In the genomic region with DNA sequence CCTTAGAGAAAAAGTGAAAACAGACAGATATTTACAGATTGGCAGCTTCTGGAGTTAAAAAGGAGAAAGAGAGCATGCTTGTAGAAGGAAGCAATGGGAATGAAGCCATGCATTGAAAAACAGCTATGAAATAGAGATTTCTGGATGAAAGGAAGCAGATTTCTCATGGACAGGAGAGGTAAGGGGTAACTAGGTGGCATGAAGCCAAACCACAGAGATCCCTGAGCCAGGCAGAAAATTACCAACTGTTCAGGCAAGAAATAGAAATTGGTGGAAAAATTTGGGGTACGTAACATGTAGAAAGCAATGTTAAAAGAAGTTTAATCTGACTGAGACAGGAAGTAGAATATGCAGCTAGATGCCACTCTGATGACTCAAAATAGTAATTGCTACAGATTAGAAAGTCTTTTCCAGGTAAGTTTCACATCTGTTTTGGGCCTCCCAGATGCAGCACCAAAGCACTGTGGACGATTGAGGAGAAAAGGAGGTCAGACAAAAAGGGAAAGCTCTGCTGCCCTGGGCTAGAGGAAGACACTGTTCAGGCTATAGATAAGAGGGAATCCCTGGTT, we compare ENCODE assay signal across 19 cellular contexts.
A peak's percentile ranks its signal among the peaks of the same experiment; 100 is the strongest.
DNase-seq lines count a peak whose midpoint lies in the region; ATAC-seq and TF ChIP-seq lines count a peak whose summit lies in the region.
"Had no signal": no experiment of that assay in that cellular context is flagged by ENCODE, and none has a peak within 500 bp of the region (broad histone marks: within the 10 kb centered on the region; RNA-seq: fewer than 3 reads in every experiment).

No MANE protein-coding gene starts in this region.

- H2AK5ac ChIP-seq in H9 (ENCODE audit: insufficient read length, low read length) = no peak overlapping the region

- no peaks in the 10 kb centered on the region for H3K27me3 Mint-ChIP-seq in H9 (ENCODE audit: low read depth)
- H3K27me3 Mint-ChIP-seq: activated CD4-positive, alpha-beta T cell treated with anti-CD3 and anti-CD28 coated beads for 36 hours; activated naive CD8-positive, alpha-beta T cell treated with anti-CD3 and anti-CD28 coated beads, Interleukin-2, amount 50 U/mL, for 24 hours; progenitor cell of endocrine pancreas had no signal

- no peaks in the 10 kb centered on the region for H4K20me1 ChIP-seq in H9 (ENCODE audit: control insufficient read depth, insufficient read depth, insufficient read length)

- H3K4me2 ChIP-seq in H9 (ENCODE audit: insufficient read depth, insufficient read length, low read length) = no peak overlapping the region

- TF ChIP-seq CTCF in H9 (conservative IDR thresholded peaks at IDR 0.05) (no peak), WERI-Rb-1 (IDR thresholded peaks at IDR 0.05; ENCODE audit: low read depth, low read length) (no peak)

- no peak overlapping the region for H3T11ph ChIP-seq in H9 (ENCODE audit: low read length)

- no peak overlapping the region for H3K56ac ChIP-seq in H9 (ENCODE audit: insufficient read length, low read depth, low read length)

- no peak overlapping the region for H2BK15ac ChIP-seq in H9 (ENCODE audit: low read depth, low read length)

- H3K27ac Mint-ChIP-seq in H9 = peak overlapping the region in 1 of 3 experiments; percentile 17; a peak in 3 of 7 replicates
- H3K27ac Mint-ChIP-seq: activated CD4-positive, alpha-beta T cell treated with anti-CD3 and anti-CD28 coated beads for 36 hours; activated naive CD8-positive, alpha-beta T cell treated with anti-CD3 and anti-CD28 coated beads, Interleukin-2, amount 50 U/mL, for 24 hours; activated T-helper 2 cell treated with anti-CD3 and anti-CD28 coated beads, Interferon-gamma antibody, Interleukin-2, Interleukin-4, amounts not matched to agents 10 μg/mL and 5 μg/mL and 100 μg/mL, durations not matched to agents 14 hours and 24 hours and 36 hours; progenitor cell of endocrine pancreas had no signal

- no peaks in the 10 kb centered on the region for H3K36me3 ChIP-seq in WERI-Rb-1
- H3K36me3 ChIP-seq: HAP-1 had no signal

- H4K91ac ChIP-seq in H9 (ENCODE audit: insufficient read length, low read depth, low read length) = no peak overlapping the region

- H3K79me1 ChIP-seq in H9 (ENCODE audit: insufficient read depth, low read depth, low read length, poor library complexity, severe bottlenecking) = no peaks in the 10 kb centered on the region

- no peak for ATAC-seq in GM19395 (IDR thresholded peaks at IDR 0.05; ENCODE audit: unreplicated experiment)
- ATAC-seq: activated CD4-positive, alpha-beta T cell treated with anti-CD3 and anti-CD28 coated beads for 36 hours; activated naive CD8-positive, alpha-beta T cell treated with anti-CD3 and anti-CD28 coated beads, Interleukin-2, amount 50 U/mL, for 24 hours; left lobe of liver had no signal

- H2BK20ac ChIP-seq in H9 (ENCODE audit: low read depth, low read length, poor library complexity, severe bottlenecking) = no peak overlapping the region

- no peaks in the 10 kb centered on the region for H3K36me3 Mint-ChIP-seq in H9 (ENCODE audit: insufficient read depth in 1 of 3, low read depth in 3 of 3)

- no peaks in the 10 kb centered on the region for H3K27me3 ChIP-seq in H9 (ENCODE audit: insufficient read depth, low read length)
- H3K27me3 ChIP-seq in WERI-Rb-1 (ENCODE audit: insufficient read depth, low read depth, severe bottlenecking) = no peaks in the 10 kb centered on the region

- H3K9me3 ChIP-seq in H9 (ENCODE audit: control insufficient read depth, low read depth, low read length) (no peaks in the 10 kb centered on the region), WERI-Rb-1 (ENCODE audit: severe bottlenecking) (no peaks in the 10 kb centered on the region)
- H3K9me3 ChIP-seq: HAP-1 had no signal

- no peak overlapping the region for H3K14ac ChIP-seq in H9 (ENCODE audit: insufficient read depth, low read length)

- H3K27ac ChIP-seq in H9 (ENCODE audit: insufficient read length, low read depth, low read length) (no peak overlapping the region), WERI-Rb-1 (no peak overlapping the region)
- H3K27ac ChIP-seq: skin epidermis had no signal

- no peak overlapping the region for H3K4ac ChIP-seq in H9 (ENCODE audit: low read depth, low read length)

- no peak overlapping the region for H3K9ac ChIP-seq in H9 (ENCODE audit: extremely low read depth, insufficient read length, low read length)

- H3K4me1 ChIP-seq in H9 (ENCODE audit: insufficient read depth, low read length) = no peaks in the 10 kb centered on the region; the same call in 1 of the 2 replicates
- H3K4me1 ChIP-seq: HAP-1 had no signal

- peak; percentile 3 for DNase-seq in NCI-H2171 treated with DMSO at 0.1 percent for 48 hours (lab: John Stamatoyannopoulos, UW)
- DNase-seq in NCI-H2171 (lab: John Stamatoyannopoulos, UW) = no peak
- no peak for DNase-seq in H9
- peak; percentile 63 for DNase-seq in astrocyte of the hippocampus (ENCODE audit: low read depth, low spot score)
- DNase-seq in renal cortical epithelial cell (ENCODE audit: low read depth) = peak; percentile 0
- no peak for DNase-seq in WERI-Rb-1
- DNase-seq in mucosa of gallbladder (ENCODE audit: low spot score) = no peak
- DNase-seq: activated CD4-positive, alpha-beta T cell treated with anti-CD3 and anti-CD28 coated beads for 36 hours; activated naive CD8-positive, alpha-beta T cell treated with anti-CD3 and anti-CD28 coated beads, Interleukin-2, amount 50 U/mL, for 24 hours; NCI-H1436; NCI-H2227 treated with DMSO at 0.1 percent for 48 hours; stimulated activated CD4-positive, alpha-beta T cell treated with anti-CD3 and anti-CD28 coated beads, Interleukin-4, amount 100 ng/mL, for 1 hour had no signal

- H2BK120ac ChIP-seq in H9 (ENCODE audit: low read depth, low read length, poor library complexity, severe bottlenecking) = no peak overlapping the region

- H3K23me2 ChIP-seq in H9 (ENCODE audit: insufficient read length, low read depth, low read length, poor library complexity, severe bottlenecking) = no peaks in the 10 kb centered on the region

- H3K4me3 Mint-ChIP-seq in H9 = no peak overlapping the region
- H3K4me3 Mint-ChIP-seq: activated CD4-positive, alpha-beta T cell treated with anti-CD3 and anti-CD28 coated beads for 36 hours; activated naive CD8-positive, alpha-beta T cell treated with anti-CD3 and anti-CD28 coated beads, Interleukin-2, amount 50 U/mL, for 24 hours; neural crest cell had no signal

- no peak overlapping the region for H4K5ac ChIP-seq in H9 (ENCODE audit: insufficient read length, low read depth, low read length)

- H2BK12ac ChIP-seq in H9 (ENCODE audit: insufficient read length, low read depth, low read length) = no peak overlapping the region

- H3K23ac ChIP-seq in H9 (ENCODE audit: insufficient read length, low read depth, low read length) = no peak overlapping the region

- H3K79me2 ChIP-seq in H9 (ENCODE audit: insufficient read depth, low read length) = no peaks in the 10 kb centered on the region

- no peaks in the 10 kb centered on the region for H3K9me3 Mint-ChIP-seq in H9
- H3K9me3 Mint-ChIP-seq: neural crest cell had no signal

- WGBS in H9 (ENCODE audit: extremely low coverage, insufficient read length, low lambda C conversion rate) = no CpG with 5 or more reads among the region's 2 CpGs

- H2BK5ac ChIP-seq in H9 (ENCODE audit: insufficient read length, low read length) = no peak overlapping the region

- H4K8ac ChIP-seq in H9 (replicated peaks; ENCODE audit: insufficient read length, low read depth, low read length) = no peak overlapping the region

- H3K4me3 ChIP-seq in WERI-Rb-1 (ENCODE audit: low read depth, low read length) = no peak overlapping the region
- H3K4me3 ChIP-seq: HAP-1, skin epidermis had no signal

- peak overlapping the region; percentile 40 for H2AFZ ChIP-seq in H9 (ENCODE audit: low read length)

- H3K18ac ChIP-seq in H9 (ENCODE audit: insufficient read length, low read depth, low read length) = no peak overlapping the region

- H3K4me1 Mint-ChIP-seq in H9 = peaks cover 5 to 6% of the 10 kb centered on the region in 2 experiments
- H3K4me1 Mint-ChIP-seq: neural crest cell had no signal

Comparison
In these comparisons a context has a peak if more than half of its experiments do, and no peak if none do; other contexts are left out.
1. DNase-seq: peak in NCI-H2171 treated with DMSO at 0.1 percent for 48 hours (single experiment), astrocyte of the hippocampus (single experiment) and renal cortical epithelial cell (single experiment); none in NCI-H2171 (single experiment), H9 (single experiment), WERI-Rb-1 (single experiment) and mucosa of gallbladder (single experiment).